In the genomic region with DNA sequence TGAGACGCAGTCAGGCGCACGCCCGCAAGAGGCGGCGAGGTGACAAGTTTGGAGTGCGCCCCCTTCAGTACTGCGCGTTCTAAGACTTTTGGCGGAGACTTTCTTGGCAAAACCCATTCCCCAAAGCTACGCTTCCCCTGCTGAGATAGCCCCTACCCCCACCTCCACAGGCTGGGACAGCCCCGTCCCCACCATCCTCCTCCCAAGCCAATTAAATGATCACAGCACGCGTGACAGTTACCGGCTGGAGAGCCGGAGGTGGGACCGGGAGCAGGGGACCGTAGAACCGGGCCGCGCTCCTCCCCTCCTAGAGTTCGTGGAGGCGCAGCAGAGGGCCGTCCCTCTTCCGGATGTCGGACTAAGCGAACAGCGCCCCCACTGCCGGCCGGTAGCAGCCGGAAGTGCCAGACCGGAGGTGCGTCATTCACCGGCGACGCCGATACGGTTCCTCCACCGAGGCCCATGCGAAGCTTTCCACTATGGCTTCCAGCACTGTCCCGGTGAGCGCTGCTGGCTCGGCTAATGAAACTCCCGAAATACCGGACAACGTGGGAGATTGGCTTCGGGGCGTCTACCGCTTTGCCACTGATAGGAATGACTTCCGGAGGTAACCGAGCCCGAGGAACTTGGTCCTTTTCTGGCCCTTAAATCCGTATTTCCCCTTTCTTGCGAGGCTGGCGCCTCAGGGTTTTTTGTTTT, we compare ENCODE assay signal across 8 cellular contexts. TPM values are rescaled to one million over a fixed set of nuclear protein-coding genes. Genes with fewer than 3 reads are reported as not detected.
DNase-seq lines count a peak whose midpoint lies in the region; ATAC-seq and TF ChIP-seq lines count a peak whose summit lies in the region.

A gene (plus strand): TSS at position 476 of the 699 bp plus-strand sequence. CDS start 4 bp downstream, at position 480.

- H3K4me3 ChIP-seq in PC-9 = peak within 1 kb of the TSS; percentile 100
- H3K4me3 ChIP-seq in esophagus (ENCODE audit: low read depth in 1 of 2, low read length in 2 of 2) = peak within 1 kb of the TSS; percentile 66 to 94

- peak within 1 kb of the TSS; percentile 97 for H3K4me3 Mint-ChIP-seq in activated T-cell treated with anti-CD3 and anti-CD28 coated beads, Interleukin-2, amount 50 U/mL, for 24 hours

- peak within 1 kb of the TSS; percentile 76 for H2AFZ ChIP-seq in PC-9

- peaks cover 37% of the 10 kb centered on the region for H3K79me2 ChIP-seq in PC-9 (ENCODE audit: low read depth)

- no peaks in the 10 kb centered on the region for H3K9me2 ChIP-seq in PC-9 (ENCODE audit: insufficient read depth)

- 0 to 1% methylated on average over 55 of the region's 55 CpGs for WGBS in esophagus, 2 donors

- peaks cover 26% of the 10 kb centered on the region for H3K4me1 Mint-ChIP-seq in activated T-cell treated with anti-CD3 and anti-CD28 coated beads, Interleukin-2, amount 50 U/mL, for 24 hours (ENCODE audit: low read depth)

- CTCF ChIA-PET in PC-9 (lab: Charles Lee) = interaction anchor here (0.6 to 2.0 kb wide), 6 partner anchors 28 to 417 kb away, joined by 3 to 10 read pairs (median 3); a partner anchor contains a TSS

- in situ Hi-C loops in KBM-7 (cut with MboI; ENCODE audit: low pct_unique_long_range_greater_than_20kb, low sequenced_read_pairs) = loop anchor here (10.0 kb wide), 1 partner anchor 257 kb away; no protein-coding TSS in a partner anchor

- H3K27me3 ChIP-seq in PC-9 (ENCODE audit: insufficient read depth, low read depth) (no peaks in the 10 kb centered on the region), esophagus (ENCODE audit: control insufficient read depth in 1 of 2, insufficient read depth in 2 of 2, low read length in 2 of 2) (no peaks in the 10 kb centered on the region)

- peaks cover 42% of the 10 kb centered on the region for H3K4me1 ChIP-seq in PC-9 (replicated peaks; ENCODE audit: insufficient read depth)
- peaks cover 0 to 21% of the 10 kb centered on the region in 2 donors for H3K4me1 ChIP-seq in esophagus (ENCODE audit: control insufficient read depth in 2 of 2, insufficient read depth in 2 of 2, low read length in 1 of 2)

- POLR2A ChIA-PET in PC-9 (lab: Charles Lee; ENCODE audit: unreplicated experiment) = interaction anchor here (0.6 to 0.7 kb wide), 2 partner anchors 134 to 439 kb away, joined by 3 to 11 read pairs; a partner anchor contains a TSS

- H3K9me3 ChIP-seq in PC-9 (ENCODE audit: insufficient read depth, low read depth) = no peaks in the 10 kb centered on the region
- no peaks in the 10 kb centered on the region for H3K9me3 ChIP-seq in esophagus (ENCODE audit: control insufficient read depth in 2 of 2, insufficient read depth in 1 of 2, low read depth in 1 of 2, low read length in 1 of 2)

- H4K20me1 ChIP-seq in PC-9 (ENCODE audit: insufficient read depth) = no peaks in the 10 kb centered on the region; the same call in 1 of the 2 replicates

- peak within 1 kb of the TSS; percentile 96 for H3K27ac Mint-ChIP-seq in activated T-cell treated with anti-CD3 and anti-CD28 coated beads, Interleukin-2, amount 50 U/mL, for 24 hours

- H3K27me3 Mint-ChIP-seq in activated T-cell treated with anti-CD3 and anti-CD28 coated beads, Interleukin-2, amount 50 U/mL, for 24 hours = no peaks in the 10 kb centered on the region

- TF ChIP-seq CTCF in PC-9 (conservative IDR thresholded peaks at IDR 0.05) = peak; percentile 88

- H3K9me3 Mint-ChIP-seq in activated T-cell treated with anti-CD3 and anti-CD28 coated beads, Interleukin-2, amount 50 U/mL, for 24 hours = no peaks in the 10 kb centered on the region

- ATAC-seq in GM21717 (IDR thresholded peaks at IDR 0.05; ENCODE audit: unreplicated experiment) = peak; percentile 73

- H3K36me3 Mint-ChIP-seq in activated T-cell treated with anti-CD3 and anti-CD28 coated beads, Interleukin-2, amount 50 U/mL, for 24 hours (ENCODE audit: low read depth) = peaks cover 53% of the 10 kb centered on the region

- DNase-seq in DMS79 (lab: John Stamatoyannopoulos, UW) = peak; percentile 72
- DNase-seq in KBM-7 = peak; percentile 97
- peak; percentile 83 to 92 for DNase-seq in PC-9
- DNase-seq in activated T-cell treated with anti-CD3 and anti-CD28 coated beads, Interleukin-2, amount 50 U/mL, for 24 hours = peak; percentile 97
- peak; percentile 95 for DNase-seq in myocyte (ENCODE audit: low read depth)
- DNase-seq in stimulated activated CD8-positive, alpha-beta memory T cell treated with anti-CD3 and anti-CD28 coated beads, Interleukin-7, amount 100 ng/mL, for 48 hours (ENCODE audit: extremely low read depth in 1 of 2, low read depth in 1 of 2) = peak; percentile 90 to 93

- peak within 1 kb of the TSS; percentile 90 for H3K4me2 ChIP-seq in PC-9

- H3K36me3 ChIP-seq in PC-9 (ENCODE audit: low read depth) (peaks cover 28% of the 10 kb centered on the region), esophagus (ENCODE audit: control insufficient read depth in 2 of 2, insufficient read depth in 2 of 2, low read length in 1 of 2) (peaks cover 3 to 16% of the 10 kb centered on the region in 2 donors)

- BruUV-seq in PC-9 (replicated peaks; lab: Mats Ljungman, UMichigan) = TSS peak; percentile 78

- H3F3A ChIP-seq in PC-9 (ENCODE audit: insufficient read depth, low read depth) = peaks cover 62% of the 10 kb centered on the region

- intact Hi-C loops in PC-9 (cut with micrococcal nuclease; ENCODE audit: unreplicated experiment) = loop anchor here (1.0 to 10.0 kb wide), 2 partner anchors 134 to 937 kb away; a partner anchor contains a TSS

- H3K27ac ChIP-seq in PC-9 = peak within 1 kb of the TSS; percentile 91
- H3K27ac ChIP-seq in esophagus (ENCODE audit: low read depth in 2 of 2, low read length in 1 of 2) = peak within 1 kb of the TSS; percentile 97 to 99

RNA-seq across cellular contexts. Expression of the gene that starts here (rescaled TPM):
- total RNA-seq in PC-9 (2021) (143 and 170 TPM in 2 replicates), myocyte (101 and 115 TPM in 2 replicates)
- 100 to 1,000 TPM; 179 to 226 TPM for polyA plus RNA-seq in esophagus
- 210 TPM for polyA plus RNA-seq in myocyte (2012)

Comparison
In these comparisons a context has a peak if more than half of its experiments do, and no peak if none do; other contexts are left out.
1. Peak in every context shown above with its lines: DNase-seq, ATAC-seq, H3K4me3 ChIP-seq and H3K27ac ChIP-seq.